ENCODE assay signal across 9 cellular contexts in genomic region chr11:90555477-90555876, GRCh38.
"Had no signal": no experiment of that assay in that cellular context is flagged by ENCODE, and none has a peak within 500 bp of the region (broad histone marks: within the 10 kb centered on the region; RNA-seq: fewer than 3 reads in every experiment).

No MANE protein-coding gene starts in this region.

- DNase-seq: GM23248, GOT3, H7, H9, HCEC 1CT, HFFc6 had no signal

- ATAC-seq: GM23338, HCT116 had no signal

- H3K4me3 ChIP-seq: GM23248, GM23338, HAP-1 had no signal

- H3K9ac ChIP-seq: GM23248 had no signal

- H3K4me2 ChIP-seq: GM23338 had no signal

- H3K36me3 ChIP-seq: HAP-1 had no signal

- H3K27ac ChIP-seq: GM23248 had no signal

- H3K9me3 ChIP-seq: HAP-1 had no signal

- H2AFZ ChIP-seq: GM23248, GM23338 had no signal
